In the genomic region with DNA sequence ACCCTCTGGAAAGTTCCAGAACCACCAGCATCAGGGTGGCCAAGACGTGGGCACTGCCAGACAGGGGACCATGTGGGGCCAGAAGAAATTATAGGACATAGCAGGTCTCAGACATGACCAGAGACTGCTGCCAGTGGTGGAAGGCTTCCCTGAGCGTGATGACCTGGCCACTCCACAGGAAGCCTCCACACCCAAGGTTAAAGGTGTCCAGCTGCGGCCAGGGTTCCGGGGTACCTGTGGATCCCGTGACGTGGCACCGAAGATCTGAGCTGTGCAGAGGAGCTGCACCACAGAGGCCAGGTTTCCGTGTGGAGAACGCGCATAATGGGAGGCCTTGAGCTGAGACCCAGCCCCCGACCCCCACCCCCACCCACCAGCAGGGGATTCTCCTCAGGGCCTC, we compare ENCODE assay signal across 26 cellular contexts.
"Had no signal": no experiment of that assay in that cellular context is flagged by ENCODE, and none has a peak within 500 bp of the region (broad histone marks: within the 10 kb centered on the region; RNA-seq: fewer than 3 reads in every experiment).

No MANE protein-coding gene starts in this region.

- H3K27ac ChIP-seq: neutrophil, pancreas, prostate gland, right lobe of liver, sigmoid colon, stomach, thoracic aorta, thyroid gland, tibial nerve, upper lobe of left lung, vagina had no signal

- H3K27ac Mint-ChIP-seq: natural killer cell treated with Interleukin-12 subunit alpha and Interleukin-12 subunit beta and Interleukin-15 and Interleukin-18, amount 100 ng/mL, for 72 hours; nephron progenitor cell; stimulated activated naive B cell treated with anti-CD40 and anti-IgM and Interleukin-4, amounts not matched to agents 10 μg/mL and 1 μg/mL and 100 μg/mL, for 72 hours; stimulated activated naive CD8-positive, alpha-beta T cell treated with anti-CD3 and anti-CD28 coated beads, Interleukin-15, Interleukin-2, amounts not matched to agents 100 ng/mL and 50 ng/mL, for 24 hours had no signal

- H3K4me3 ChIP-seq: pancreas, prostate gland, right lobe of liver, sigmoid colon, stomach, thoracic aorta, thyroid gland, tibial nerve, upper lobe of left lung, vagina had no signal

- H3K9me3 Mint-ChIP-seq: natural killer cell treated with Interleukin-12 subunit alpha and Interleukin-12 subunit beta and Interleukin-15 and Interleukin-18, amount 100 ng/mL, for 72 hours; stimulated activated effector memory CD8-positive, alpha-beta T cell treated with anti-CD3 and anti-CD28 coated beads, Interleukin-12 subunit alpha, Interleukin-12 subunit beta, amount 100 ng/mL, for 72 hours; stimulated activated naive CD8-positive, alpha-beta T cell treated with anti-CD3 and anti-CD28 coated beads, Interleukin-15, Interleukin-2, amounts not matched to agents 100 ng/mL and 50 ng/mL, for 24 hours had no signal

- H3K36me3 Mint-ChIP-seq: natural killer cell treated with Interleukin-12 subunit alpha and Interleukin-12 subunit beta and Interleukin-15 and Interleukin-18, amount 100 ng/mL, for 72 hours; stimulated activated effector memory CD8-positive, alpha-beta T cell treated with anti-CD3 and anti-CD28 coated beads, Interleukin-12 subunit alpha, Interleukin-12 subunit beta, amount 100 ng/mL, for 72 hours had no signal

- H3K4me1 Mint-ChIP-seq: nephron progenitor cell, neural crest cell had no signal

- DNase-seq: nephron progenitor cell; nucleus accumbens; pancreas; retina; right lobe of liver; sigmoid colon; small intestine; stimulated activated CD4-positive, alpha-beta T cell treated with anti-CD3 and anti-CD28 coated beads, Interleukin-15, amount 100 ng/mL, for 24 hours; stimulated activated CD4-positive, alpha-beta T cell treated with anti-CD3 and anti-CD28 coated beads, Interleukin-2, amount 100 ng/mL, for 24 hours; stimulated activated CD4-positive, alpha-beta T cell treated with anti-CD3 and anti-CD28 coated beads, Interleukin-2, amount 100 ng/mL, for 48 hours; stimulated activated CD4-positive, alpha-beta T cell treated with anti-CD3 and anti-CD28 coated beads, Interleukin-4, amount 100 ng/mL, for 24 hours; stimulated activated naive B cell treated with anti-CD40 and anti-IgM and Interleukin-4, amounts not matched to agents 10 μg/mL and 1 μg/mL and 100 μg/mL, for 72 hours; stimulated activated naive CD4-positive, alpha-beta T cell treated with Interleukin-2 at 50 U/mL for 16 hours; stomach; thyroid gland; trophoblast cell had no signal

- H3K27me3 Mint-ChIP-seq: natural killer cell treated with Interleukin-12 subunit alpha and Interleukin-12 subunit beta and Interleukin-15 and Interleukin-18, amount 100 ng/mL, for 72 hours; stimulated activated naive B cell treated with anti-CD40 and anti-IgM and Interleukin-4, amounts not matched to agents 10 μg/mL and 1 μg/mL and 100 μg/mL, for 72 hours; stimulated activated naive CD8-positive, alpha-beta T cell treated with anti-CD3 and anti-CD28 coated beads, Interleukin-15, Interleukin-2, amounts not matched to agents 100 ng/mL and 50 ng/mL, for 24 hours had no signal

- H3K4me3 Mint-ChIP-seq: natural killer cell treated with Interleukin-12 subunit alpha and Interleukin-12 subunit beta and Interleukin-15 and Interleukin-18, amount 100 ng/mL, for 72 hours; nephron progenitor cell; neural crest cell; stimulated activated effector memory CD8-positive, alpha-beta T cell treated with anti-CD3 and anti-CD28 coated beads, Interleukin-12 subunit alpha, Interleukin-12 subunit beta, amount 100 ng/mL, for 72 hours; stimulated activated naive B cell treated with anti-CD40 and anti-IgM and Interleukin-4, amounts not matched to agents 10 μg/mL and 1 μg/mL and 100 μg/mL, for 72 hours; stimulated activated naive CD8-positive, alpha-beta T cell treated with anti-CD3 and anti-CD28 coated beads, Interleukin-15, Interleukin-2, amounts not matched to agents 100 ng/mL and 50 ng/mL, for 24 hours had no signal
